29 cellular contexts compared by ENCODE assay signal in the genomic region with DNA sequence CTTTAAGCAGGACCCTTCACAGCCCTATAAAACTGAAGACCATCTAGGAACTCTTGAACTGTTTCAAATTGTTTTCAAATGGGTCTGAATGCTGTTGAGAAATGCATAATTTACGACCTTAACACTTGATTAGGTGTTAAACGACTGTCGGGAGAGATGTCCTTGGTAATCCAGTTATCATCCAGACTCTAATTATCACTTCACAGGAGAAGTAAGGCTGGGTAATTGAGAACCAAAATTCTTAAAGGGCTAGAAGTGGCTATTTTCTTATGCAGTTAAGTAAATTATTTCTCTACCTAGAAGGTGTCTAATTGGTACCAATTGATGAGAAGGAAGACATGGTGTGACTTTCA.
"Had no signal": no experiment of that assay in that cellular context is flagged by ENCODE, and none has a peak within 500 bp of the region (broad histone marks: within the 10 kb centered on the region; RNA-seq: fewer than 3 reads in every experiment).

No MANE protein-coding gene starts in this region.

- H3K36me3 ChIP-seq: adrenal gland, breast epithelium, MG63 had no signal

- H3K4me1 ChIP-seq: adrenal gland, body of pancreas, breast epithelium had no signal

- H3K27ac Mint-ChIP-seq: activated CD4-positive, alpha-beta memory T cell treated with anti-CD3 and anti-CD28 coated beads for 36 hours; activated naive CD4-positive, alpha-beta T cell treated with anti-CD3 and anti-CD28 coated beads for 36 hours; activated naive CD4-positive, alpha-beta T cell treated with anti-CD3 and anti-CD28 coated beads, Interleukin-2, amount 50 U/mL, for 72 hours; activated T-helper 1 cell treated with anti-CD3 and anti-CD28 coated beads, Interleukin-12 subunit alpha, Interleukin-12 subunit beta, Interleukin-2, Interleukin-4 antibody, amounts not matched to agents 30 ng/mL and 10 ng/mL and 1 ng/mL, durations not matched to agents 14 hours and 24 hours and 36 hours; WTC11 had no signal

- H3K4me3 Mint-ChIP-seq: activated CD4-positive, alpha-beta memory T cell treated with anti-CD3 and anti-CD28 coated beads for 36 hours; activated naive CD4-positive, alpha-beta T cell treated with anti-CD3 and anti-CD28 coated beads for 36 hours; activated T-cell treated with anti-CD3 and anti-CD28 coated beads, Interleukin-2, amount 50 U/mL, for 4 hours; activated T-helper 1 cell treated with anti-CD3 and anti-CD28 coated beads, Interleukin-12 subunit alpha, Interleukin-12 subunit beta, Interleukin-2, Interleukin-4 antibody, amounts not matched to agents 30 ng/mL and 10 ng/mL and 1 ng/mL, durations not matched to agents 14 hours and 24 hours and 36 hours; WTC11 had no signal

- ATAC-seq: activated naive CD4-positive, alpha-beta T cell treated with anti-CD3 and anti-CD28 coated beads, Interleukin-2, amount 50 U/mL, for 72 hours; activated T-cell treated with anti-CD3 and anti-CD28 coated beads, Interleukin-2, amount 50 U/mL, for 4 hours; body of pancreas; PC-3; Right ventricle myocardium inferior; WTC11 had no signal

- H3K4me3 ChIP-seq: adrenal gland, body of pancreas, breast epithelium, MG63 had no signal

- H3K27ac ChIP-seq: adrenal gland, body of pancreas, breast epithelium, RWPE1 had no signal

- H3K9me3 ChIP-seq: adrenal gland, body of pancreas, breast epithelium, MG63 had no signal

- H3K9me3 Mint-ChIP-seq: activated CD4-positive, alpha-beta memory T cell treated with anti-CD3 and anti-CD28 coated beads for 36 hours; activated naive CD4-positive, alpha-beta T cell treated with anti-CD3 and anti-CD28 coated beads for 36 hours; activated T-cell treated with anti-CD3 and anti-CD28 coated beads, Interleukin-2, amount 50 U/mL, for 4 hours; activated T-helper 1 cell treated with anti-CD3 and anti-CD28 coated beads, Interleukin-12 subunit alpha, Interleukin-12 subunit beta, Interleukin-2, Interleukin-4 antibody, amounts not matched to agents 30 ng/mL and 10 ng/mL and 1 ng/mL, durations not matched to agents 14 hours and 24 hours and 36 hours had no signal

- H3K36me3 Mint-ChIP-seq: activated CD4-positive, alpha-beta memory T cell treated with anti-CD3 and anti-CD28 coated beads for 36 hours; activated naive CD4-positive, alpha-beta T cell treated with anti-CD3 and anti-CD28 coated beads, Interleukin-2, amount 50 U/mL, for 72 hours had no signal

- H3K27me3 ChIP-seq: adrenal gland, body of pancreas, breast epithelium, MG63 had no signal

- DNase-seq: activated CD4-positive, alpha-beta memory T cell treated with anti-CD3 and anti-CD28 coated beads for 36 hours; activated CD4-positive, alpha-beta T cell treated with anti-CD3 and anti-CD28 coated beads for 4 hours; activated CD4-positive, alpha-beta T cell treated with anti-CD3 and anti-CD28 coated beads, Interleukin-2, amount 50 U/mL, for 1 hour; activated CD4-positive, CD25-positive, alpha-beta regulatory T cell treated with anti-CD3 and anti-CD28 coated beads, Interleukin-2, amount 50 U/mL, for 72 hours; activated CD8-positive, alpha-beta memory T cell treated with anti-CD3 and anti-CD28 coated beads, Interleukin-2, amount 50 U/mL, for 4 hours; activated gamma-delta T cell treated with Interleukin-2 at 50 U/mL for 16 hours; activated naive CD4-positive, alpha-beta T cell treated with anti-CD3 and anti-CD28 coated beads for 36 hours; activated T-cell treated with anti-CD3 and anti-CD28 coated beads for 4 hours; activated T-cell treated with anti-CD3 and anti-CD28 coated beads, Interleukin-2, amount 50 U/mL, for 4 hours; adrenal gland; body of pancreas; Karpas-422; MG63; NCI-H1092; NCI-H1436 treated with DMSO at 0.1 percent for 48 hours; NCI-H1694 treated with DMSO at 0.1 percent for 48 hours; NCI-H2029; NCI-H345; NCI-H69; NK-92 treated with Interleukin-12 subunit alpha and Interleukin-12 subunit beta, amount 100 ng/mL, for 24 hours; PC-3; SW 1271; T-helper 1 cell had no signal
